17 cellular contexts compared by ENCODE assay signal in the genomic region with DNA sequence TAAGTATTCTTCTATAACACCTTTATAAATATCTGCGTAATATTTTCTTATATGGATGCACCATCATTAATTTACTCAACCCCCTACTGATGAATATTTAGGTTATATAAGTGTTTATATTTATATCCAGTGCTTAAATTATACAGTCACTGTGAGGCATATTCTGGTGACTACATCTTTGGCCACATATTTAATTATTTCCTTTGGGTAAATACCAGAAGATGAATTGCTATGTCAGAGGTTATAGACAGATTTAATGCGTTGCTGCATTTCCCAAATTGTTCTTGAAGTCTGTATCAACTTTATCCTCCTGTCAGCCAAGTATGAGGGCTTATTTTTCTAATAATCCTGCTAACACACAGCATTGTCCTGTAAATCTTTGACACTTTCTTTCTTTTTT. TPM values are rescaled to one million over a fixed set of nuclear protein-coding genes. Genes with fewer than 3 reads are reported as not detected.
A peak's percentile ranks its signal among the peaks of the same experiment; 100 is the strongest.
DNase-seq lines count a peak whose midpoint lies in the region; ATAC-seq and TF ChIP-seq lines count a peak whose summit lies in the region.
"Had no signal": no experiment of that assay in that cellular context is flagged by ENCODE, and none has a peak within 500 bp of the region (broad histone marks: within the 10 kb centered on the region; RNA-seq: fewer than 3 reads in every experiment).

No MANE protein-coding gene starts in this region.

- BruUV-seq in PC-3 (replicated peaks; lab: Mats Ljungman, UMichigan), result no TSS peak

- POLR2A ChIA-PET in PC-3 (lab: Charles Lee; ENCODE audit: unreplicated experiment), result no interaction called here
- POLR2A ChIA-PET in activated CD8-positive, alpha-beta T cell treated with anti-CD3 and anti-CD28 coated beads, Interleukin-2, amount 10 ng/mL, durations not matched to agents 7 days and 5 days (lab: Charles Lee), result no interaction called here

- CTCF ChIA-PET in PC-3 (lab: Charles Lee), result no interaction called here
- CTCF ChIA-PET in activated CD8-positive, alpha-beta T cell treated with anti-CD3 and anti-CD28 coated beads, Interleukin-2, amount 10 ng/mL, durations not matched to agents 7 days and 5 days (lab: Charles Lee), result no interaction called here

- H3K4me3 ChIP-seq in PC-3 (ENCODE audit: low read length) (no peak overlapping the region), neutrophil (ENCODE audit: low read depth in 1 of 2, low read length in 1 of 2) (no peak overlapping the region), skeletal muscle tissue (ENCODE audit: low read length in 3 of 3) (no peak overlapping the region)
- H3K4me3 ChIP-seq: A549, GM23338 had no signal

- no peak overlapping the region for H3K27ac ChIP-seq in PC-3 (ENCODE audit: low read length)
- peak overlapping the region; percentile 95 for H3K27ac ChIP-seq in neutrophil
- H3K27ac ChIP-seq in skeletal muscle tissue (ENCODE audit: low read depth, low read length), result peak overlapping the region; percentile 97
- H3K27ac ChIP-seq: A549, C4-2B had no signal

- TF ChIP-seq CTCF in PC-3 (conservative IDR thresholded peaks at IDR 0.05; ENCODE audit: low read depth, low read length) (no peak), chondrocyte (IDR thresholded peaks at IDR 0.05) (no peak), neutrophil (IDR thresholded peaks at IDR 0.05) (no peak)

- intact Hi-C loops in PC-3 (cut with micrococcal nuclease), result no loop called here

- H3K9me3 ChIP-seq in PC-3 (ENCODE audit: low read length) (no peaks in the 10 kb centered on the region), neutrophil (no peaks in the 10 kb centered on the region), skeletal muscle tissue (ENCODE audit: control insufficient read depth in 3 of 3, low read length in 3 of 3) (no peaks in the 10 kb centered on the region)
- H3K9me3 ChIP-seq: A549, BE2C had no signal

- peak overlapping the region; percentile 82 for H3K27ac Mint-ChIP-seq in chondrocyte (ENCODE audit: unreplicated experiment)
- no peak overlapping the region for H3K27ac Mint-ChIP-seq in activated CD8-positive, alpha-beta T cell treated with anti-CD3 and anti-CD28 coated beads, Interleukin-2, amount 10 ng/mL, durations not matched to agents 7 days and 5 days
- H3K27ac Mint-ChIP-seq: CD8-positive, alpha-beta T cell; GM23338 had no signal

- H3K36me3 Mint-ChIP-seq in chondrocyte (ENCODE audit: low read depth), result peaks cover 14% of the 10 kb centered on the region
- no peaks in the 10 kb centered on the region for H3K36me3 Mint-ChIP-seq in activated CD8-positive, alpha-beta T cell treated with anti-CD3 and anti-CD28 coated beads, Interleukin-2, amount 10 ng/mL, durations not matched to agents 7 days and 5 days (ENCODE audit: low read depth)
- H3K36me3 Mint-ChIP-seq: CD8-positive, alpha-beta T cell had no signal

- H3K4me1 ChIP-seq in PC-3 (ENCODE audit: insufficient read depth, low read length) (peaks cover 31% of the 10 kb centered on the region), neutrophil (ENCODE audit: control insufficient read depth in 1 of 2, insufficient read depth in 1 of 2, low read depth in 1 of 2, low read length in 1 of 2) (peaks cover 97 to 98% of the 10 kb centered on the region in 2 experiments), skeletal muscle tissue (ENCODE audit: control insufficient read depth in 3 of 3, insufficient read depth in 3 of 3, low read length in 3 of 3) (peaks cover 55 to 73% (median 63%) of the 10 kb centered on the region in 3 donors)
- H3K4me1 ChIP-seq: A549, BE2C had no signal

- no peaks in the 10 kb centered on the region for H3F3A ChIP-seq in PC-3 (ENCODE audit: low read length, unreplicated experiment)

- no peak overlapping the region for H2AFZ ChIP-seq in PC-3 (ENCODE audit: low read length)
- H2AFZ ChIP-seq: GM23338 had no signal

- H4K20me1 ChIP-seq in PC-3 (ENCODE audit: low read length), result no peaks in the 10 kb centered on the region

- H3K9me3 Mint-ChIP-seq in chondrocyte (ENCODE audit: low read depth), result no peaks in the 10 kb centered on the region
- no peaks in the 10 kb centered on the region for H3K9me3 Mint-ChIP-seq in activated CD8-positive, alpha-beta T cell treated with anti-CD3 and anti-CD28 coated beads, Interleukin-2, amount 10 ng/mL, durations not matched to agents 7 days and 5 days (ENCODE audit: insufficient read depth)
- H3K9me3 Mint-ChIP-seq: CD8-positive, alpha-beta T cell; GM23338 had no signal

- H3K4me3 Mint-ChIP-seq in chondrocyte (ENCODE audit: unreplicated experiment), result no peak overlapping the region
- no peak overlapping the region for H3K4me3 Mint-ChIP-seq in activated CD8-positive, alpha-beta T cell treated with anti-CD3 and anti-CD28 coated beads, Interleukin-2, amount 10 ng/mL, durations not matched to agents 7 days and 5 days
- H3K4me3 Mint-ChIP-seq: CD8-positive, alpha-beta T cell; GM23338 had no signal

- DNase-seq in PC-3 (peak; percentile 65), chondrocyte (ENCODE audit: low spot score) (no peak), HuH-7 (ENCODE audit: low spot score) (no peak)
- DNase-seq in activated CD8-positive, alpha-beta T cell treated with anti-CD3 and anti-CD28 coated beads, Interleukin-2, amount 10 ng/mL, durations not matched to agents 7 days and 5 days, result no peak
- DNase-seq: BE2C; CD8-positive, alpha-beta T cell; COR-L47; DMS153; DMS79 treated with DMSO at 0.1 percent for 48 hours; GDM1; H7 had no signal

- no peaks in the 10 kb centered on the region for H3K9me2 ChIP-seq in PC-3 (replicated peaks; ENCODE audit: low read length)

- H3K79me2 ChIP-seq in PC-3 (ENCODE audit: low read length), result no peaks in the 10 kb centered on the region

- H3K9ac ChIP-seq in PC-3 (ENCODE audit: low read length), result no peak overlapping the region
- H3K9ac ChIP-seq in skeletal muscle tissue (ENCODE audit: low read depth in 1 of 3, low read length in 3 of 3), result no peak overlapping the region

- H3K36me3 ChIP-seq in PC-3 (ENCODE audit: low read depth, low read length), result no peaks in the 10 kb centered on the region
- peaks cover 35% of the 10 kb centered on the region for H3K36me3 ChIP-seq in neutrophil
- peaks cover 0 to 3% (median 0%) of the 10 kb centered on the region in 3 donors for H3K36me3 ChIP-seq in skeletal muscle tissue (ENCODE audit: control insufficient read depth in 3 of 3, insufficient read depth in 3 of 3, low read length in 3 of 3)
- H3K36me3 ChIP-seq: BE2C had no signal

- H3K4me1 Mint-ChIP-seq in chondrocyte (ENCODE audit: low read depth), result peaks cover 77% of the 10 kb centered on the region
- H3K4me1 Mint-ChIP-seq in activated CD8-positive, alpha-beta T cell treated with anti-CD3 and anti-CD28 coated beads, Interleukin-2, amount 10 ng/mL, durations not matched to agents 7 days and 5 days (ENCODE audit: low read depth), result peaks cover 3% of the 10 kb centered on the region

- H3K4me2 ChIP-seq in PC-3 (ENCODE audit: low read length), result peak overlapping the region; percentile 27
- H3K4me2 ChIP-seq: A549, GM23338 had no signal

- no peaks in the 10 kb centered on the region for H3K27me3 ChIP-seq in PC-3 (ENCODE audit: low read length)
- no peaks in the 10 kb centered on the region for H3K27me3 ChIP-seq in neutrophil
- H3K27me3 ChIP-seq in skeletal muscle tissue (ENCODE audit: control insufficient read depth in 3 of 3, insufficient read depth in 3 of 3, low read length in 3 of 3), result no peaks in the 10 kb centered on the region

- peak; percentile 60 for ATAC-seq in PC-3
- no peak for ATAC-seq in activated CD8-positive, alpha-beta T cell treated with anti-CD3 and anti-CD28 coated beads, Interleukin-2, amount 10 ng/mL, durations not matched to agents 7 days and 5 days
- ATAC-seq in HG02571 (IDR thresholded peaks at IDR 0.05; ENCODE audit: unreplicated experiment), result no peak
- ATAC-seq: A549; CD8-positive, alpha-beta T cell; GM23338 had no signal

- H3K27me3 Mint-ChIP-seq in chondrocyte (ENCODE audit: low read depth), result no peaks in the 10 kb centered on the region
- peaks cover 33% of the 10 kb centered on the region for H3K27me3 Mint-ChIP-seq in activated CD8-positive, alpha-beta T cell treated with anti-CD3 and anti-CD28 coated beads, Interleukin-2, amount 10 ng/mL, durations not matched to agents 7 days and 5 days (ENCODE audit: low read depth)

RNA-seq across cellular contexts. Expression of gene DYSF, which starts 18.7 kb away (rescaled TPM):
- total RNA-seq in PC-3 (2014; rRNA removed) (13.0 and 18.8 TPM in 2 replicates), chondrocyte (83.0 to 115 TPM (median 112 TPM) in 3 replicates), skeletal muscle tissue (88.7 TPM)
- 1 to 10 TPM; 3.4 to 4.7 TPM for total RNA-seq in activated CD8-positive, alpha-beta T cell treated with anti-CD3 and anti-CD28 coated beads, Interleukin-2, amount 10 ng/mL, durations not matched to agents 7 days and 5 days
